In the genomic region with DNA sequence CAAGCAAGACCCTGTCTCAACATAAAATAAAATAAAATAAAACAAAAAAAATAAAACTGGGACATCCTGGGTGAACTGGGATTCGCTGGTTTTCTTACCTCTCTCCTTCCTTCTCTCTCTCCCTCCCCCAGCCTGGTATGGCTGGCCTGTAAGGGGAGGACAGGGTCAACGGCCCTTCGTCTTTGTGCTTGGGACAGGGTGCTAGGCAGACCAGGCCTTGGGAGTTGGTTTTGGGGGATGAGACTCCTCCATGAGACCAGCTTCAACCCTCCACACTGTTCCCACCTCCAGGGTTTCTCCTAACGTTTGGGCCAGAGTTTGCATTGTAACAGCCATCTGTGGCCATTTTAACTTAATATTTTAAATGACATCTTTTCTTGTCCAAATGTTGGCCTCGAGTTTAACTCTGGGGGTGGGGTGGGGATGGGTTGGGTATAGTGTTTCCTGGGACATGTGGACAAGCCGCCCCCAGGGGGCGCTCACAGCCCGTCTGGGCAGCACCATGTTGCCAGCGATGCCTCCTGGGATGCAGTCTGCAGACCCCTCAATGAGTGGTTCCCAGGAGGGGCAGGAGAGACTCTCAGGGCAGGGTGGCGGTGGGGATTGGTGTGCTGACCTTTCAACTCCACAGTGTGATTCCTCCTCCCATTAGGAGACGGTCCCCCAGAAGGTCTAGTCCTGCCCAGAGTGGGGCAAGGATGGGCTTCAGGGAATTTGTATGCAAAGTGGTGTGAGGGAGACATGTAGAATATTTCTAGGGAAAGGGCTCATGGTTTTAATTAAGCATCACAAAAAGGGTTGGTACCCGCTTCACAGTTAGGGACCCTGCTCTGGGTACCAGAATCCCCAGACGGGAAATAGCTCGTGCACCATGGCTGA, we compare ENCODE assay signal across 8 cellular contexts. TPM values are rescaled to one million over a fixed set of nuclear protein-coding genes. Genes with fewer than 3 reads are reported as not detected.
A peak's percentile ranks its signal among the peaks of the same experiment; 100 is the strongest.
DNase-seq lines count a peak whose midpoint lies in the region; ATAC-seq and TF ChIP-seq lines count a peak whose summit lies in the region.

No MANE protein-coding gene starts in this region.

- TF ChIP-seq CTCF in AG09319 (IDR thresholded peaks at IDR 0.05; ENCODE audit: low read depth, low read length) (peak; percentile 84), OCI-LY3 (IDR thresholded peaks at IDR 0.05; ENCODE audit: low read depth, low read length) (peak; percentile 87), fibroblast of lung (conservative IDR thresholded peaks at IDR 0.05 in 1 of 2, IDR thresholded peaks at IDR 0.05 in 1 of 2; ENCODE audit: low read depth in 1 of 2, low read length in 2 of 2) (peak; percentile 78 to 86), osteoblast (IDR thresholded peaks at IDR 0.05; ENCODE audit: extremely low read depth, low read depth, low read length) (peak; percentile 83), transverse colon (IDR thresholded peaks at IDR 0.05) (peak; percentile 68 to 87 (median 83))

- 41 to 70% methylated on average over 2 to 14 of the region's 14 CpGs for WGBS in transverse colon (ENCODE audit: low coverage in 1 of 2), 2 donors

- in situ Hi-C loops in transverse colon (cut with MboI; ENCODE audit: low pct_ligation_motif_present in 1 of 4, low pct_unique_long_range_greater_than_20kb in 1 of 4, low sequenced_read_pairs in 3 of 4) = loop anchor here (10.0 to 25.0 kb wide), 5 partner anchors 91 to 261 kb away; no protein-coding TSS in a partner anchor

- H3K4me2 ChIP-seq in OCI-LY3 (ENCODE audit: low read length) (peak overlapping the region; percentile 48), fibroblast of lung (ENCODE audit: extremely low read depth, insufficient read depth, low read length) (no peak overlapping the region), osteoblast (ENCODE audit: insufficient read depth, low read length) (no peak overlapping the region)

- no peak for TF ChIP-seq EP300 in transverse colon (IDR thresholded peaks at IDR 0.05; ENCODE audit: low read depth)

- H3K9me3 ChIP-seq in OCI-LY3 (ENCODE audit: insufficient read depth, low read length) (no peaks in the 10 kb centered on the region), fibroblast of lung (ENCODE audit: control insufficient read depth, insufficient read depth, low read depth, low read length) (no peaks in the 10 kb centered on the region), osteoblast (ENCODE audit: low read depth, low read length) (no peaks in the 10 kb centered on the region), transverse colon (no peaks in the 10 kb centered on the region)

- H3K9ac ChIP-seq in OCI-LY3 (ENCODE audit: low read length) (no peak overlapping the region), fibroblast of lung (ENCODE audit: insufficient read depth, low read length) (no peak overlapping the region)

- peaks cover 20% of the 10 kb centered on the region for H3K27me3 ChIP-seq in OCI-LY3 (ENCODE audit: low read depth, low read length)
- H3K27me3 ChIP-seq in fibroblast of lung (ENCODE audit: control insufficient read depth, insufficient read depth, low read length) = peaks cover 7% of the 10 kb centered on the region
- no peaks in the 10 kb centered on the region for H3K27me3 ChIP-seq in osteoblast (ENCODE audit: insufficient read depth, low read length)
- no peaks in the 10 kb centered on the region for H3K27me3 ChIP-seq in transverse colon

- H3K4me3 ChIP-seq in OCI-LY3 (ENCODE audit: low read length) = no peak overlapping the region
- no peak overlapping the region for H3K4me3 ChIP-seq in fibroblast of lung (replicated peaks in 1 of 4; ENCODE audit: control extremely low read depth in 1 of 4, insufficient read depth in 1 of 4, low read depth in 3 of 4, low read length in 4 of 4)
- no peak overlapping the region for H3K4me3 ChIP-seq in osteoblast (ENCODE audit: insufficient read depth, low read length)
- no peak overlapping the region for H3K4me3 ChIP-seq in transverse colon

- no peak for DNase-seq in AG09319 (ENCODE audit: extremely low read depth, low read depth)
- DNase-seq in H4 (ENCODE audit: low spot score) = peak; percentile 37
- peak; percentile 66 for DNase-seq in activated T-cell treated with anti-CD3 and anti-CD28 coated beads for 48 hours (ENCODE audit: low read depth)
- DNase-seq in fibroblast of lung (ENCODE audit: low read depth in 2 of 2) = peak; percentile 47 to 64
- DNase-seq in osteoblast (ENCODE audit: insufficient read length, low spot score, missing footprints) = peak; percentile 85
- peak; percentile 67 for DNase-seq in transverse colon

- no peaks in the 10 kb centered on the region for H3K36me3 ChIP-seq in OCI-LY3 (replicated peaks; ENCODE audit: low read depth, low read length)
- H3K36me3 ChIP-seq in fibroblast of lung (ENCODE audit: control insufficient read depth, insufficient read depth, low read length) = no peaks in the 10 kb centered on the region
- H3K36me3 ChIP-seq in osteoblast (ENCODE audit: insufficient read depth, low read length) = no peaks in the 10 kb centered on the region
- no peaks in the 10 kb centered on the region for H3K36me3 ChIP-seq in transverse colon

- no peaks in the 10 kb centered on the region for H3K79me2 ChIP-seq in OCI-LY3 (ENCODE audit: low read length)
- no peaks in the 10 kb centered on the region for H3K79me2 ChIP-seq in fibroblast of lung (ENCODE audit: control insufficient read depth, insufficient read depth, low read length)
- no peaks in the 10 kb centered on the region for H3K79me2 ChIP-seq in osteoblast (ENCODE audit: insufficient read depth, low read length)

- ATAC-seq in GM18502 (IDR thresholded peaks at IDR 0.05; ENCODE audit: poor library complexity, unreplicated experiment) = no peak

- H2AFZ ChIP-seq in OCI-LY3 (ENCODE audit: low read depth, low read length) = peak overlapping the region; percentile 84; the same call in 1 of the 2 replicates
- no peak overlapping the region for H2AFZ ChIP-seq in fibroblast of lung (ENCODE audit: low read length)
- peak overlapping the region; percentile 73 for H2AFZ ChIP-seq in osteoblast (ENCODE audit: low read length)

- H3K4me1 ChIP-seq in OCI-LY3 (ENCODE audit: low read length) = 0 out of 2 replicates have a peak, but pooled peaks cover 2% of the 10 kb centered on the region
- H3K4me1 ChIP-seq in fibroblast of lung (ENCODE audit: control insufficient read depth, extremely low read depth, insufficient read depth, low read length) = no peaks in the 10 kb centered on the region
- H3K4me1 ChIP-seq in osteoblast (ENCODE audit: insufficient read depth, low read length) = no peaks in the 10 kb centered on the region
- no peaks in the 10 kb centered on the region for H3K4me1 ChIP-seq in transverse colon

- intact Hi-C loops in transverse colon (cut with DNase I; ENCODE audit: low total_unique reads) = loop anchor here (5.0 kb wide), 1 partner anchor 249 kb away; no protein-coding TSS in a partner anchor

- H3K27ac ChIP-seq in OCI-LY3 (ENCODE audit: low read length) (no peak overlapping the region), fibroblast of lung (ENCODE audit: insufficient read depth, low read length) (no peak overlapping the region), osteoblast (ENCODE audit: low read depth, low read length) (no peak overlapping the region), transverse colon (no peak overlapping the region)

- H4K20me1 ChIP-seq in OCI-LY3 (ENCODE audit: insufficient read depth, low read length) = no peaks in the 10 kb centered on the region
- no peaks in the 10 kb centered on the region for H4K20me1 ChIP-seq in fibroblast of lung (ENCODE audit: control insufficient read depth, extremely low read depth, insufficient read depth, low read length)
- no peaks in the 10 kb centered on the region for H4K20me1 ChIP-seq in osteoblast (ENCODE audit: insufficient read depth, low read length)

- TF ChIP-seq POLR2A in transverse colon (IDR thresholded peaks at IDR 0.05) = no peak

RNA-seq across cellular contexts. Expression of a gene that starts 37.7 kb away (rescaled TPM):
- total RNA-seq in H4 (2014; rRNA removed; shearing (Covaris generic)) = 0.06 and 0.10 TPM in 2 replicates
- total RNA-seq in fibroblast of lung = 0.26 and 0.66 TPM in 2 replicates
- 0.96 and 1.3 TPM in 2 replicates for polyA plus RNA-seq in fibroblast of lung
- 0.83 and 1.3 TPM in 2 replicates for polyA plus RNA-seq in fibroblast of lung (2012)
- not detected in 2 replicates for polyA minus RNA-seq in fibroblast of lung (ENCODE audit: low replicate concordance)
- total RNA-seq in osteoblast = 1.2 and 1.4 TPM in 2 replicates
- not detected for total RNA-seq in transverse colon
